19 cellular contexts compared by ENCODE assay signal in genomic region chr5:98651715-98652114, GRCh38.
DNase-seq lines count a peak whose midpoint lies in the region; ATAC-seq and TF ChIP-seq lines count a peak whose summit lies in the region.
"Had no signal": no experiment of that assay in that cellular context is flagged by ENCODE, and none has a peak within 500 bp of the region (broad histone marks: within the 10 kb centered on the region; RNA-seq: fewer than 3 reads in every experiment).

No MANE protein-coding gene starts in this region.

- no peaks in the 10 kb centered on the region for H4K20me1 ChIP-seq in mammary epithelial cell (ENCODE audit: insufficient read depth, low read length)

- dilution Hi-C loops in mammary epithelial cell (cut with HindIII; ENCODE audit: low sequenced_read_pairs), result no loop called here

- no peaks in the 10 kb centered on the region for H3K9me3 ChIP-seq in mammary epithelial cell (replicated peaks; ENCODE audit: insufficient read depth, low read length)
- H3K9me3 ChIP-seq in heart right ventricle, result peaks cover 0 to 4% (median 0%) of the 10 kb centered on the region in 11 donors
- H3K9me3 ChIP-seq: A549 had no signal

- H3K27me3 ChIP-seq in mammary epithelial cell (ENCODE audit: insufficient read depth, low read length), result peaks cover 2% of the 10 kb centered on the region
- H3K27me3 ChIP-seq in heart right ventricle, result no peaks in the 10 kb centered on the region

- TF ChIP-seq CTCF in mammary epithelial cell (conservative IDR thresholded peaks at IDR 0.05 in 1 of 2, IDR thresholded peaks at IDR 0.05 in 1 of 2; ENCODE audit: extremely low read depth in 1 of 2, insufficient read depth in 1 of 2, low read depth in 1 of 2, low read length in 2 of 2), result no peak
- TF ChIP-seq CTCF in heart right ventricle (IDR thresholded peaks at IDR 0.05), result no peak

- no TSS peak for BruUV-seq in mammary epithelial cell (replicated peaks; lab: Mats Ljungman, UMichigan)

- no peak overlapping the region for H3K9ac ChIP-seq in mammary epithelial cell (ENCODE audit: insufficient read depth, low read length)

- no peaks in the 10 kb centered on the region for H3K79me2 ChIP-seq in mammary epithelial cell (ENCODE audit: insufficient read depth, low read length)

- no peaks in the 10 kb centered on the region for H3K4me1 ChIP-seq in mammary epithelial cell (ENCODE audit: insufficient read depth, low read length)
- no peaks in the 10 kb centered on the region for H3K4me1 ChIP-seq in heart right ventricle
- H3K4me1 ChIP-seq: A549 had no signal

- intact Hi-C loops in mammary epithelial cell (cut with micrococcal nuclease) (no loop called here), heart right ventricle (cut with DNase I) (no loop called here)

- no peaks in the 10 kb centered on the region for H3K36me3 ChIP-seq in mammary epithelial cell (ENCODE audit: insufficient read depth, low read length)
- H3K36me3 ChIP-seq in heart right ventricle, result no peaks in the 10 kb centered on the region

- H3K4me3 ChIP-seq in mammary epithelial cell (replicated peaks in 1 of 3; ENCODE audit: insufficient read depth in 1 of 3, low read depth in 2 of 3, low read length in 3 of 3) (no peak overlapping the region), heart right ventricle (no peak overlapping the region)
- H3K4me3 ChIP-seq: A549, K562 had no signal

- WGBS in mammary epithelial cell (ENCODE audit: low coverage, missing lambda C conversion rate), result 21% methylated on average over 3 of the region's 3 CpGs
- 69 to 71% methylated on average over 3 of the region's 3 CpGs for WGBS in heart right ventricle, 2 donors

- no peak overlapping the region for H3K4me2 ChIP-seq in mammary epithelial cell (ENCODE audit: insufficient read depth, low read depth, low read length)
- H3K4me2 ChIP-seq: A549 had no signal

- H3K27ac ChIP-seq in mammary epithelial cell (ENCODE audit: insufficient read depth, low read depth, low read length) (no peak overlapping the region), heart right ventricle (no peak overlapping the region)
- H3K27ac ChIP-seq: A549 had no signal

- DNase-seq in ELR (ENCODE audit: low read depth) (peak; percentile 28), LHCN-M2 (ENCODE audit: low read depth) (peak; percentile 38), mammary epithelial cell (peak; percentile 14), iris pigment epithelial cell (ENCODE audit: low read depth) (peak; percentile 6), heart right ventricle (no peak), inferior parietal cortex (ENCODE audit: extremely low spot score) (no peak)
- DNase-seq: DMS79, GOT3, NCI-H1105 treated with DMSO at 0.1 percent for 48 hours, NCI-H2029 treated with DMSO at 0.1 percent for 48 hours, NCI-H226, NCI-H510A treated with DMSO at 0.1 percent for 48 hours, NCI-H748 treated with DMSO at 0.1 percent for 48 hours, T-cell had no signal

- H2AFZ ChIP-seq in mammary epithelial cell (ENCODE audit: low read depth, low read length), result no peak overlapping the region

- ATAC-seq in GM21360 (IDR thresholded peaks at IDR 0.05; ENCODE audit: unreplicated experiment) (no peak), heart right ventricle (no peak)
- ATAC-seq: A549, K562, Panc1, SK-N-SH treated with all-trans-retinoic acid at 6 μM for 48 hours, T-cell had no signal

- CTCF ChIA-PET in mammary epithelial cell (lab: Charles Lee; ENCODE audit: low non-redundant PET), result no interaction called here

- in situ Hi-C loops in mammary epithelial cell (cut with MboI; ENCODE audit: low sequenced_read_pairs in 2 of 2), result no loop called here

Comparison
In these comparisons a context has a peak if more than half of its experiments do, and no peak if none do; other contexts are left out.
1. DNase-seq: peak in ELR (single experiment), LHCN-M2 (single experiment), mammary epithelial cell (single experiment) and iris pigment epithelial cell (single experiment); none in heart right ventricle (0 of 2) and inferior parietal cortex (single experiment).